Comparison of ENCODE assay signal across 8 cellular contexts in genomic region chr9:128927731-128928411, GRCh38. TPM values are rescaled to one million over a fixed set of nuclear protein-coding genes. Genes with fewer than 3 reads are reported as not detected.
A peak's percentile ranks its signal among the peaks of the same experiment; 100 is the strongest.
DNase-seq lines count a peak whose midpoint lies in the region; ATAC-seq, FAIRE-seq and TF ChIP-seq lines count a peak whose summit lies in the region.

No MANE protein-coding gene starts in this region.

- H3K27me3 ChIP-seq in endocrine pancreas (ENCODE audit: control insufficient read depth, insufficient read depth, low read length): no peaks in the 10 kb centered on the region

- no peaks in the 10 kb centered on the region for H3K9me3 Mint-ChIP-seq in activated CD4-positive, alpha-beta memory T cell treated with anti-CD3 and anti-CD28 coated beads, Interleukin-2, amount 10 ng/mL, durations not matched to agents 7 days and 5 days
- no peaks in the 10 kb centered on the region for H3K9me3 Mint-ChIP-seq in naive B cell
- no peaks in the 10 kb centered on the region for H3K9me3 Mint-ChIP-seq in type B pancreatic cell

- peak; percentile 71 for FAIRE-seq in GM12891 (lab: Jason Lieb, UNC)

- H3K27ac Mint-ChIP-seq in activated CD4-positive, alpha-beta memory T cell treated with anti-CD3 and anti-CD28 coated beads, Interleukin-2, amount 10 ng/mL, durations not matched to agents 7 days and 5 days: no peak overlapping the region
- peak overlapping the region in 3 of 6 donors; percentile 2 to 84 (median 20) for H3K27ac Mint-ChIP-seq in naive B cell
- H3K27ac Mint-ChIP-seq in type B pancreatic cell: peak overlapping the region; percentile 60

- no peaks in the 10 kb centered on the region for H3K36me3 ChIP-seq in endocrine pancreas (ENCODE audit: control insufficient read depth, insufficient read depth, low read length)

- CTCF ChIA-PET in activated CD4-positive, alpha-beta memory T cell treated with anti-CD3 and anti-CD28 coated beads, Interleukin-2, amount 10 ng/mL, durations not matched to agents 7 days and 5 days (lab: Charles Lee): interaction anchor here (0.7 to 10.2 kb wide), 25 partner anchors 9 to 232 kb away, joined by 3 to 123 read pairs (median 5); partner anchors contain the start of genes ENDOG, PKN3 and SPOUT1

- peaks cover 18% of the 10 kb centered on the region for H3K4me1 Mint-ChIP-seq in activated CD4-positive, alpha-beta memory T cell treated with anti-CD3 and anti-CD28 coated beads, Interleukin-2, amount 10 ng/mL, durations not matched to agents 7 days and 5 days
- H3K4me1 Mint-ChIP-seq in naive B cell (peaks cover 0 to 5% (median 4%) of the 10 kb centered on the region in 3 donors), type B pancreatic cell (ENCODE audit: unreplicated experiment) (peaks cover 6% of the 10 kb centered on the region)

- no peak for TF ChIP-seq POLR2A in GM12891 (IDR thresholded peaks at IDR 0.05; ENCODE audit: low read depth, low read length)

- H3K9me3 ChIP-seq in endocrine pancreas (ENCODE audit: control insufficient read depth, low read length): no peaks in the 10 kb centered on the region

- peak overlapping the region; percentile 51 for H3K9ac ChIP-seq in endocrine pancreas (ENCODE audit: control insufficient read depth, insufficient read depth, low read length)

- POLR2A ChIA-PET in activated CD4-positive, alpha-beta memory T cell treated with anti-CD3 and anti-CD28 coated beads, Interleukin-2, amount 10 ng/mL, durations not matched to agents 7 days and 5 days (lab: Charles Lee): no interaction called here

- DNase-seq in A172 (ENCODE audit: low spot score) (peak; percentile 60), GM12891 (ENCODE audit: insufficient read length, low spot score) (no peak), NCI-H345 (lab: John Stamatoyannopoulos, UW) (peak; percentile 60), naive B cell (peak; percentile 42), type B pancreatic cell (ENCODE audit: extremely low spot score, unreplicated experiment) (no peak), globus pallidus (ENCODE audit: low spot score) (no peak)
- peak; percentile 61 for DNase-seq in activated CD4-positive, alpha-beta memory T cell treated with anti-CD3 and anti-CD28 coated beads, Interleukin-2, amount 10 ng/mL, durations not matched to agents 7 days and 5 days

- H3K4me1 ChIP-seq in endocrine pancreas (ENCODE audit: control insufficient read depth, insufficient read depth, low read length): no peaks in the 10 kb centered on the region

- TF ChIP-seq CTCF in type B pancreatic cell (conservative IDR thresholded peaks at IDR 0.05): peak; percentile 85

- H3K4me3 Mint-ChIP-seq in activated CD4-positive, alpha-beta memory T cell treated with anti-CD3 and anti-CD28 coated beads, Interleukin-2, amount 10 ng/mL, durations not matched to agents 7 days and 5 days: no peak overlapping the region
- H3K4me3 Mint-ChIP-seq in naive B cell (no peak overlapping the region), type B pancreatic cell (peak overlapping the region; percentile 42)

- H3K27me3 Mint-ChIP-seq in activated CD4-positive, alpha-beta memory T cell treated with anti-CD3 and anti-CD28 coated beads, Interleukin-2, amount 10 ng/mL, durations not matched to agents 7 days and 5 days: peaks cover 5% of the 10 kb centered on the region
- H3K27me3 Mint-ChIP-seq in naive B cell: peaks cover 0 to 7% (median 6%) of the 10 kb centered on the region in 3 donors
- no peaks in the 10 kb centered on the region for H3K27me3 Mint-ChIP-seq in type B pancreatic cell

- ATAC-seq in naive B cell (ENCODE audit: low read depth in 2 of 2): peak; percentile 52 to 71

- H3K36me3 Mint-ChIP-seq in activated CD4-positive, alpha-beta memory T cell treated with anti-CD3 and anti-CD28 coated beads, Interleukin-2, amount 10 ng/mL, durations not matched to agents 7 days and 5 days (ENCODE audit: low read depth): no peaks in the 10 kb centered on the region
- H3K36me3 Mint-ChIP-seq in naive B cell (no peaks in the 10 kb centered on the region), type B pancreatic cell (no peaks in the 10 kb centered on the region)

- no peak overlapping the region for H3K4me3 ChIP-seq in endocrine pancreas (ENCODE audit: control insufficient read depth, insufficient read depth, low read length)

TF ChIP-seq in GM12891, 5 proteins besides CTCF, POLR2A, EP300 and RAD21:
- TF ChIP-seq TAF1 (IDR thresholded peaks at IDR 0.05; ENCODE audit: low read depth, low read length) (no peak), SPI1 (IDR thresholded peaks at IDR 0.05; ENCODE audit: low read depth, low read length) (no peak), POU2F2 (IDR thresholded peaks at IDR 0.05; ENCODE audit: low read depth, low read length) (no peak)

RNA-seq across cellular contexts. Expression of gene PHYHD1, which starts 7.1 kb away (rescaled TPM):
- total RNA-seq in A172 (2014; rRNA removed; shearing (Covaris generic)): not detected in 2 replicates
- not detected for polyA plus RNA-seq in GM12891 (2012; ENCODE audit: low read depth, missing spikeins)
- 1 to 10 TPM; 1.1 to 1.4 TPM for total RNA-seq in activated CD4-positive, alpha-beta memory T cell treated with anti-CD3 and anti-CD28 coated beads, Interleukin-2, amount 10 ng/mL, durations not matched to agents 7 days and 5 days
- under 1 TPM in 2 of 6 donors, not detected in 4; 0.34 to 0.39 TPM for polyA plus RNA-seq in naive B cell (ENCODE audit: low read depth in 6 of 6)
- total RNA-seq in type B pancreatic cell (ENCODE audit: low replicate concordance): 10.0 and 14.3 TPM in 2 replicates

RNA-seq across cellular contexts. Expression of gene DOLK, which starts 19.5 kb away (rescaled TPM):
- total RNA-seq in A172 (2014; rRNA removed; shearing (Covaris generic)): 56.7 and 57.4 TPM in 2 replicates
- 5.2 TPM for polyA plus RNA-seq in GM12891 (2012; ENCODE audit: low read depth, missing spikeins)
- 1 to 10 TPM; 7.0 TPM for total RNA-seq in activated CD4-positive, alpha-beta memory T cell treated with anti-CD3 and anti-CD28 coated beads, Interleukin-2, amount 10 ng/mL, durations not matched to agents 7 days and 5 days
- polyA plus RNA-seq in naive B cell (ENCODE audit: low read depth in 6 of 6): 10 to 100 TPM in 4 of 6 donors, 1 to 10 TPM in 2; 9.3 to 14.2 (median 10.4) TPM
- 18.8 and 21.6 TPM in 2 replicates for total RNA-seq in type B pancreatic cell (ENCODE audit: low replicate concordance)

RNA-seq across cellular contexts. Expression of gene NUP188, which starts 19.6 kb away (rescaled TPM):
- 57.4 and 76.4 TPM in 2 replicates for total RNA-seq in A172 (2014; rRNA removed; shearing (Covaris generic))
- polyA plus RNA-seq in GM12891 (2012; ENCODE audit: low read depth, missing spikeins): 29.5 TPM
- total RNA-seq in activated CD4-positive, alpha-beta memory T cell treated with anti-CD3 and anti-CD28 coated beads, Interleukin-2, amount 10 ng/mL, durations not matched to agents 7 days and 5 days: 10 to 100 TPM; 65.8 to 73.6 TPM
- 10 to 100 TPM; 20.2 to 30.2 (median 24.7) TPM for polyA plus RNA-seq in naive B cell (ENCODE audit: low read depth in 6 of 6)
- total RNA-seq in type B pancreatic cell (ENCODE audit: low replicate concordance): 36.4 and 63.7 TPM in 2 replicates

RNA-seq across cellular contexts. Expression of gene LRRC8A, which starts 45.9 kb away (rescaled TPM):
- total RNA-seq in A172 (2014; rRNA removed; shearing (Covaris generic)): 62.5 and 71.4 TPM in 2 replicates
- polyA plus RNA-seq in GM12891 (2012; ENCODE audit: low read depth, missing spikeins): 5.2 TPM
- total RNA-seq in activated CD4-positive, alpha-beta memory T cell treated with anti-CD3 and anti-CD28 coated beads, Interleukin-2, amount 10 ng/mL, durations not matched to agents 7 days and 5 days: 10 to 100 TPM; 37.1 to 38.1 TPM
- polyA plus RNA-seq in naive B cell (ENCODE audit: low read depth in 6 of 6): 10 to 100 TPM in 5 of 6 donors, 1 to 10 TPM in 1; 8.7 to 25.5 (median 14.6) TPM
- total RNA-seq in type B pancreatic cell (ENCODE audit: low replicate concordance): 33.2 and 38.2 TPM in 2 replicates

RNA-seq across cellular contexts. Expression of gene KYAT1, which starts 46.1 kb away (rescaled TPM):
- 15.5 and 19.5 TPM in 2 replicates for total RNA-seq in A172 (2014; rRNA removed; shearing (Covaris generic))
- polyA plus RNA-seq in GM12891 (2012; ENCODE audit: low read depth, missing spikeins): 6.8 TPM
- 10 to 100 TPM; 12.7 to 14.8 TPM for total RNA-seq in activated CD4-positive, alpha-beta memory T cell treated with anti-CD3 and anti-CD28 coated beads, Interleukin-2, amount 10 ng/mL, durations not matched to agents 7 days and 5 days
- polyA plus RNA-seq in naive B cell (ENCODE audit: low read depth in 6 of 6): 1 to 10 TPM; 7.0 to 9.7 (median 8.5) TPM
- 4.0 and 11.5 TPM in 2 replicates for total RNA-seq in type B pancreatic cell (ENCODE audit: low replicate concordance)

Comparison
In these comparisons a context has a peak if more than half of its experiments do, and no peak if none do; other contexts are left out.
1. DNase-seq: peak in A172 (single experiment), NCI-H345 (single experiment), activated CD4-positive, alpha-beta memory T cell treated with anti-CD3 and anti-CD28 coated beads, Interleukin-2, amount 10 ng/mL, durations not matched to agents 7 days and 5 days (single experiment) and naive B cell (single experiment); none in GM12891 (single experiment), type B pancreatic cell (single experiment) and globus pallidus (single experiment).